ENCODE assay signal across 8 cellular contexts in the genomic region with DNA sequence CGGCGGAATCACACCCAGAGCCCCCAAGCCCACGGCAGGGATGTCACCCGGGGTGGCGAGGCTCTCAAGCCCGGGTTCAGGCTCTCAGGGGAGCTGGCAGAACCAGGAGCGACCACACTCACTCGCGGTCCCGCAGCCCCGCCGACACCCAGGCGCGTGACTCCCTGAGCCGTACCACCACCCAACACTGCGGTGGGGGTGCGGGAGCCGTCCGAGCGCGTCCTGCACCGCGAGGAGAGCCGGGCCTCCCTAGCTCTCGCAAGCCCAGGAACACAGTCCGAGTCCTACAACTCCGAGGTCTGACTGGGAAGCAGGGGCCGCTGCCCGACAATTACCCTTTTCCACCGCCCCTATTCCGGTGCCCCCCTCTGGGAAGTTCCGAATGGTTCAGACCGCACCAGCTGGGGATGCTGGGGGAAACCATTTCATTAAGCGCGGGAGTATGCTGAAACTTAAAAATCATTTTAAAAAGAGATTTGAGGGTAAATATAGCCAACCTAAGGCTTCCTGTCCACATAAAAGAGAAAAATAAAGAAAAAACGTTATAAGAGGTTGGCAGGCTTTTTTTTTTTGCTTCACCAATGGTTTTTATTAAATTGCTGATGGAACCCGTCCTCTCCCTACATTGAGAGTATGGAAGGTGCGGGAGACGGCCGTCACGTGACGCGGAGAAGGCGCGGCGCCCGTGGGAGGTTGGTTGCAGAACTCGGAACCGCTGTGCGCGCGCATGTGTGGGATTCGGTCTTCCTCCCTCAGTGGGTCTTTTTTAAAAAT. TPM values are rescaled to one million over a fixed set of nuclear protein-coding genes. Genes with fewer than 3 reads are reported as not detected.
DNase-seq lines count a peak whose midpoint lies in the region; ATAC-seq and TF ChIP-seq lines count a peak whose summit lies in the region.

A gene with protein sequence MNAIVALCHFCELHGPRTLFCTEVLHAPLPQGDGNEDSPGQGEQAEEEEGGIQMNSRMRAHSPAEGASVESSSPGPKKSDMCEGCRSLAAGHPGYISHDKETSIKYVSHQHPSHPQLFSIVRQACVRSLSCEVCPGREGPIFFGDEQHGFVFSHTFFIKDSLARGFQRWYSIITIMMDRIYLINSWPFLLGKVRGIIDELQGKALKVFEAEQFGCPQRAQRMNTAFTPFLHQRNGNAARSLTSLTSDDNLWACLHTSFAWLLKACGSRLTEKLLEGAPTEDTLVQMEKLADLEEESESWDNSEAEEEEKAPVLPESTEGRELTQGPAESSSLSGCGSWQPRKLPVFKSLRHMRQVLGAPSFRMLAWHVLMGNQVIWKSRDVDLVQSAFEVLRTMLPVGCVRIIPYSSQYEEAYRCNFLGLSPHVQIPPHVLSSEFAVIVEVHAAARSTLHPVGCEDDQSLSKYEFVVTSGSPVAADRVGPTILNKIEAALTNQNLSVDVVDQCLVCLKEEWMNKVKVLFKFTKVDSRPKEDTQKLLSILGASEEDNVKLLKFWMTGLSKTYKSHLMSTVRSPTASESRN (minus strand): TSS at position 143 of the 774 bp plus-strand sequence. CDS start 9,031 bp downstream, outside the sequence.

- ATAC-seq in GM21367 (IDR thresholded peaks at IDR 0.05; ENCODE audit: unreplicated experiment), result peak; percentile 57

- H3K27me3 ChIP-seq in Caco-2 (replicated peaks; ENCODE audit: control insufficient read depth, insufficient read depth, low read length) (no peaks in the 10 kb centered on the region), endodermal cell (ENCODE audit: control insufficient read depth, insufficient read depth, low read length, poor library complexity, severe bottlenecking) (no peaks in the 10 kb centered on the region)

- H3K4me1 Mint-ChIP-seq in Caco-2 (ENCODE audit: low read depth, unreplicated experiment) (peaks cover 19% of the 10 kb centered on the region), endodermal cell (peaks cover 14% of the 10 kb centered on the region)

- H3K4me3 Mint-ChIP-seq in Caco-2 (ENCODE audit: unreplicated experiment) (peak within 1 kb of the TSS; percentile 88), endodermal cell (peak within 1 kb of the TSS; percentile 94)

- TF ChIP-seq CTCF in Caco-2 (IDR thresholded peaks at IDR 0.05; ENCODE audit: insufficient read depth in 1 of 2, low read depth in 1 of 2, low read length in 1 of 2, severe bottlenecking in 1 of 2, unreplicated experiment in 1 of 2) (no peak), endodermal cell (conservative IDR thresholded peaks at IDR 0.05) (no peak)

- 0 to 1% methylated on average over 29 to 53 of the region's 53 CpGs for WGBS in endodermal cell (ENCODE audit: insufficient coverage in 1 of 2, insufficient read length in 1 of 2), 2 experiments

- H3K36me3 ChIP-seq in Caco-2 (ENCODE audit: control insufficient read depth, insufficient read depth, low read length), result no peaks in the 10 kb centered on the region
- H3K36me3 ChIP-seq in endodermal cell (ENCODE audit: control insufficient read depth, insufficient read depth, low read length), result peaks cover 7% of the 10 kb centered on the region

- H3K27ac Mint-ChIP-seq in Caco-2 (ENCODE audit: unreplicated experiment) (peak within 1 kb of the TSS; percentile 100), endodermal cell (peak within 1 kb of the TSS; percentile 99)

- peak within 1 kb of the TSS; percentile 100 for H3K9ac ChIP-seq in endodermal cell (ENCODE audit: extremely low read depth, low read length, poor library complexity, severe bottlenecking)

- H3K27ac ChIP-seq in endodermal cell (ENCODE audit: low read depth, low read length), result peak within 1 kb of the TSS; percentile 100

- DNase-seq in Caco-2 (peak; percentile 85 to 89), HT1080 (ENCODE audit: low read depth) (peak; percentile 78), NOMO-1 treated with dmso at 0.1 percent for 144 hours (lab: John Stamatoyannopoulos, UW; ENCODE audit: unreplicated experiment) (peak; percentile 81), endodermal cell (peak; percentile 92), mesenteric fat pad (ENCODE audit: low spot score) (peak; percentile 97)
- peak; percentile 61 for DNase-seq in activated CD8-positive, alpha-beta memory T cell treated with anti-CD3 and anti-CD28 coated beads, Interleukin-2, amount 50 U/mL, for 1 hour (ENCODE audit: extremely low read depth)
- DNase-seq in stimulated activated CD8-positive, alpha-beta memory T cell treated with anti-CD3 and anti-CD28 coated beads, Interleukin-15, amount 100 ng/mL, for 1 hour (ENCODE audit: low read depth), result peak; percentile 78

- POLR2A ChIA-PET in Caco-2 (lab: Charles Lee), result interaction anchor here (1.3 kb wide), 1 partner anchor 44 kb away, joined by 9 read pairs; a partner anchor contains a TSS

- H3K27me3 Mint-ChIP-seq in Caco-2 (ENCODE audit: insufficient read depth, unreplicated experiment) (no peaks in the 10 kb centered on the region), endodermal cell (ENCODE audit: insufficient read depth) (no peaks in the 10 kb centered on the region)

- no TSS peak for BruUV-seq in Caco-2 (replicated peaks; lab: Mats Ljungman, UMichigan)

- intact Hi-C loops in Caco-2 (cut with micrococcal nuclease; ENCODE audit: unreplicated experiment), result loop anchor here (1.0 to 10.0 kb wide), 3 partner anchors 31 to 78 kb away; a partner anchor contains a TSS

- peaks cover 25% of the 10 kb centered on the region for H3K4me1 ChIP-seq in Caco-2
- no peaks in the 10 kb centered on the region for H3K4me1 ChIP-seq in endodermal cell (ENCODE audit: control insufficient read depth, insufficient read depth, low read length)

- CTCF ChIA-PET in Caco-2 (lab: Charles Lee), result interaction anchor here (0.6 kb wide), 1 partner anchor 115 kb away, joined by 4 read pairs; no protein-coding TSS in a partner anchor

- H3K9me3 ChIP-seq in Caco-2 (no peaks in the 10 kb centered on the region), endodermal cell (ENCODE audit: control insufficient read depth, low read length) (no peaks in the 10 kb centered on the region)

- H3K4me3 ChIP-seq in Caco-2 (ENCODE audit: low read depth, low read length) (peak within 1 kb of the TSS; percentile 85), endodermal cell (ENCODE audit: low read length) (peak within 1 kb of the TSS; percentile 92)

- no peaks in the 10 kb centered on the region for H3K9me3 Mint-ChIP-seq in Caco-2 (ENCODE audit: unreplicated experiment)
- no peaks in the 10 kb centered on the region for H3K9me3 Mint-ChIP-seq in endodermal cell

- H3K36me3 Mint-ChIP-seq in Caco-2 (ENCODE audit: insufficient read depth, unreplicated experiment) (peaks cover 36% of the 10 kb centered on the region), endodermal cell (ENCODE audit: low read depth) (peaks cover 13% of the 10 kb centered on the region)

RNA-seq across cellular contexts. Expression of the gene that starts here (rescaled TPM):
- total RNA-seq in Caco-2 (2022), result 69.0 and 71.9 TPM in 2 replicates
- total RNA-seq in HT1080 (2014; rRNA removed; shearing (Covaris generic)), result 26.0 and 35.4 TPM in 2 replicates
- polyA plus RNA-seq in HT1080 (2015; cell fraction: cytosol; rRNA removed), result 9.0 and 10.1 TPM in 2 replicates
- polyA plus RNA-seq in HT1080 (2015; cell fraction: nucleus; rRNA removed), result 36.9 and 38.0 TPM in 2 replicates
- 10 to 100 TPM; 41.8 to 47.2 TPM for total RNA-seq in endodermal cell
- polyA plus RNA-seq in endodermal cell (2013, experiment 1 of 2), result 22.6 TPM
- 19.6 TPM for polyA plus RNA-seq in endodermal cell (2013, experiment 2 of 2)
- total RNA-seq in mesenteric fat pad, result 40.0 TPM

Comparison
In these comparisons a context has a peak if more than half of its experiments do, and no peak if none do; other contexts are left out.
1. Peak in every context shown above with its lines: DNase-seq, ATAC-seq, H3K4me3 ChIP-seq and H3K27ac ChIP-seq.